In genomic region chr12:30019386-30020140, GRCh38 we compare ENCODE assay signal across 20 cellular contexts.
DNase-seq lines count a peak whose midpoint lies in the region; ATAC-seq and TF ChIP-seq lines count a peak whose summit lies in the region.
"Had no signal": no experiment of that assay in that cellular context is flagged by ENCODE, and none has a peak within 500 bp of the region (broad histone marks: within the 10 kb centered on the region; RNA-seq: fewer than 3 reads in every experiment).

No MANE protein-coding gene starts in this region.

- no peak for TF ChIP-seq CTCF in fibroblast of villous mesenchyme (IDR thresholded peaks at IDR 0.05; ENCODE audit: insufficient read depth, low read depth, low read length)

- peak; percentile 5 for DNase-seq in Ammon's horn (ENCODE audit: low spot score)
- peak; percentile 61 for DNase-seq in NCI-H1694 (lab: John Stamatoyannopoulos, UW)
- peak; percentile 94 for DNase-seq in SK-N-DZ (ENCODE audit: low spot score)
- DNase-seq in fibroblast of villous mesenchyme (ENCODE audit: low read depth): peak; percentile 70
- DNase-seq in substantia nigra (lab: John Stamatoyannopoulos, UW): no peak
- no peak for DNase-seq in stimulated activated CD8-positive, alpha-beta memory T cell treated with anti-CD3 and anti-CD28 coated beads, Interleukin-4, amount 100 ng/mL, for 48 hours
- DNase-seq: activated CD8-positive, alpha-beta memory T cell treated with anti-CD3 and anti-CD28 coated beads for 24 hours; activated T-cell treated with anti-CD3 and anti-CD28 coated beads, Interleukin-2, amount 50 U/mL, for 1 hour; adrenal gland; COR-L47; glutamatergic neuron; KG1; NCI-H2029; stimulated activated CD4-positive, alpha-beta T cell treated with anti-CD3 and anti-CD28 coated beads, Interleukin-1b, Interleukin-23, amount 100 ng/mL, for 48 hours; T-helper 17 cell had no signal

- H3K27ac ChIP-seq in substantia nigra (ENCODE audit: low read depth, low read length, poor library complexity, severe bottlenecking): no peak overlapping the region
- H3K27ac ChIP-seq: A549, adrenal gland, neutrophil, suprapubic skin had no signal

- ATAC-seq in HG03439 (IDR thresholded peaks at IDR 0.05; ENCODE audit: unreplicated experiment): no peak
- no peak for ATAC-seq in HG02852 (IDR thresholded peaks at IDR 0.05; ENCODE audit: unreplicated experiment)
- ATAC-seq: A549, T-helper 17 cell had no signal

- H3K4me3 ChIP-seq in fibroblast of villous mesenchyme (ENCODE audit: low read depth, low read length): no peak overlapping the region
- H3K4me3 ChIP-seq: A549, adrenal gland, suprapubic skin had no signal

Comparison
In these comparisons a context has a peak if more than half of its experiments do, and no peak if none do; other contexts are left out.
1. DNase-seq: peak in Ammon's horn (single experiment), NCI-H1694 (single experiment), SK-N-DZ (single experiment) and fibroblast of villous mesenchyme (single experiment); none in substantia nigra (0 of 49) and stimulated activated CD8-positive, alpha-beta memory T cell treated with anti-CD3 and anti-CD28 coated beads, Interleukin-4, amount 100 ng/mL, for 48 hours (single experiment).